ENCODE assay signal across 8 cellular contexts in genomic region chr1:43358746-43359693, GRCh38. TPM values are rescaled to one million over a fixed set of nuclear protein-coding genes. Genes with fewer than 3 reads are reported as not detected.
DNase-seq lines count a peak whose midpoint lies in the region; ATAC-seq lines count a peak whose summit lies in the region.

Gene CDC20, plus strand, starts transcription at chr1:43358981. Its CDS starts 235 bp downstream, at chr1:43359216.

- peak within 1 kb of the TSS; percentile 95 for H3K27ac Mint-ChIP-seq in activated CD4-positive, alpha-beta T cell treated with anti-CD3 and anti-CD28 coated beads, Interleukin-2, amount 10 ng/mL, durations not matched to agents 7 days and 5 days

- POLR2A ChIA-PET in activated CD4-positive, alpha-beta T cell treated with anti-CD3 and anti-CD28 coated beads, Interleukin-2, amount 10 ng/mL, durations not matched to agents 7 days and 5 days (lab: Charles Lee) = interaction anchor here (0.6 to 1.2 kb wide), 3 partner anchors 9 to 515 kb away, joined by 3 to 5 read pairs (median 3); partner anchors contain the start of gene ELOVL1

- ATAC-seq in GM19328 (IDR thresholded peaks at IDR 0.05; ENCODE audit: unreplicated experiment) (peak; percentile 93), HG03520 (IDR thresholded peaks at IDR 0.05; ENCODE audit: unreplicated experiment) (peak; percentile 91)

- peak within 1 kb of the TSS; percentile 82 for H3K4me3 ChIP-seq in BLaER1

- H3K9me3 ChIP-seq in BLaER1 = no peaks in the 10 kb centered on the region

- peak within 1 kb of the TSS; percentile 87 for H3K27ac ChIP-seq in BLaER1

- peak within 1 kb of the TSS; percentile 94 for H3K9ac ChIP-seq in BLaER1

- peaks cover 45% of the 10 kb centered on the region for H3K36me3 ChIP-seq in BLaER1

- H3K4me1 ChIP-seq in BLaER1 = peaks cover 47% of the 10 kb centered on the region

- H3K27me3 Mint-ChIP-seq in activated CD4-positive, alpha-beta T cell treated with anti-CD3 and anti-CD28 coated beads, Interleukin-2, amount 10 ng/mL, durations not matched to agents 7 days and 5 days = no peaks in the 10 kb centered on the region

- peak within 1 kb of the TSS; percentile 93 for H3K4me2 ChIP-seq in BLaER1

- H4K20me1 ChIP-seq in BLaER1 = peaks cover 38% of the 10 kb centered on the region

- DNase-seq in NCI-H69 (lab: John Stamatoyannopoulos, UW) (peak; percentile 98), cortex of kidney (lab: John Stamatoyannopoulos, UW) (peak; percentile 49), left kidney (ENCODE audit: low read depth, low spot score) (peak; percentile 99)
- DNase-seq in activated CD4-positive, alpha-beta T cell treated with anti-CD3 and anti-CD28 coated beads, Interleukin-2, amount 10 ng/mL, durations not matched to agents 7 days and 5 days = peak; percentile 100
- DNase-seq in stimulated activated CD4-positive, alpha-beta T cell treated with anti-CD3 and anti-CD28 coated beads, Interleukin-2, amount 100 ng/mL, for 24 hours = peak; percentile 99

- H3K9me3 Mint-ChIP-seq in activated CD4-positive, alpha-beta T cell treated with anti-CD3 and anti-CD28 coated beads, Interleukin-2, amount 10 ng/mL, durations not matched to agents 7 days and 5 days = no peaks in the 10 kb centered on the region

- H3K4me3 Mint-ChIP-seq in activated CD4-positive, alpha-beta T cell treated with anti-CD3 and anti-CD28 coated beads, Interleukin-2, amount 10 ng/mL, durations not matched to agents 7 days and 5 days = peak within 1 kb of the TSS; percentile 99

- no peaks in the 10 kb centered on the region for H3K27me3 ChIP-seq in BLaER1

- H3K4me1 Mint-ChIP-seq in activated CD4-positive, alpha-beta T cell treated with anti-CD3 and anti-CD28 coated beads, Interleukin-2, amount 10 ng/mL, durations not matched to agents 7 days and 5 days = peaks cover 56% of the 10 kb centered on the region

- H3K36me3 Mint-ChIP-seq in activated CD4-positive, alpha-beta T cell treated with anti-CD3 and anti-CD28 coated beads, Interleukin-2, amount 10 ng/mL, durations not matched to agents 7 days and 5 days (ENCODE audit: low read depth) = peaks cover 49% of the 10 kb centered on the region

- CTCF ChIA-PET in activated CD4-positive, alpha-beta T cell treated with anti-CD3 and anti-CD28 coated beads, Interleukin-2, amount 10 ng/mL, durations not matched to agents 7 days and 5 days (lab: Charles Lee) = interaction anchor here (0.8 to 1.6 kb wide), 4 partner anchors 8 to 23 kb away, joined by 3 to 5 read pairs (median 3); partner anchors contain the start of gene ELOVL1

RNA-seq across cellular contexts. Expression of gene CDC20, which starts in this region (rescaled TPM):
- 100 to 1,000 TPM; 176 to 188 TPM for total RNA-seq in activated CD4-positive, alpha-beta T cell treated with anti-CD3 and anti-CD28 coated beads, Interleukin-2, amount 10 ng/mL, durations not matched to agents 7 days and 5 days

Comparison
In these comparisons a context has a peak if more than half of its experiments do, and no peak if none do; other contexts are left out.
1. Peak in every context shown above with its lines: DNase-seq, ATAC-seq, H3K4me3 ChIP-seq and H3K27ac ChIP-seq.
2. DNase-seq: peak in every context shown above with its lines; median percentile 100 in activated CD4-positive, alpha-beta T cell treated with anti-CD3 and anti-CD28 coated beads, Interleukin-2, amount 10 ng/mL, durations not matched to agents 7 days and 5 days; 99 in left kidney; 99 in stimulated activated CD4-positive, alpha-beta T cell treated with anti-CD3 and anti-CD28 coated beads, Interleukin-2, amount 100 ng/mL, for 24 hours; 98 in NCI-H69; 49 in cortex of kidney.